In the genomic region with DNA sequence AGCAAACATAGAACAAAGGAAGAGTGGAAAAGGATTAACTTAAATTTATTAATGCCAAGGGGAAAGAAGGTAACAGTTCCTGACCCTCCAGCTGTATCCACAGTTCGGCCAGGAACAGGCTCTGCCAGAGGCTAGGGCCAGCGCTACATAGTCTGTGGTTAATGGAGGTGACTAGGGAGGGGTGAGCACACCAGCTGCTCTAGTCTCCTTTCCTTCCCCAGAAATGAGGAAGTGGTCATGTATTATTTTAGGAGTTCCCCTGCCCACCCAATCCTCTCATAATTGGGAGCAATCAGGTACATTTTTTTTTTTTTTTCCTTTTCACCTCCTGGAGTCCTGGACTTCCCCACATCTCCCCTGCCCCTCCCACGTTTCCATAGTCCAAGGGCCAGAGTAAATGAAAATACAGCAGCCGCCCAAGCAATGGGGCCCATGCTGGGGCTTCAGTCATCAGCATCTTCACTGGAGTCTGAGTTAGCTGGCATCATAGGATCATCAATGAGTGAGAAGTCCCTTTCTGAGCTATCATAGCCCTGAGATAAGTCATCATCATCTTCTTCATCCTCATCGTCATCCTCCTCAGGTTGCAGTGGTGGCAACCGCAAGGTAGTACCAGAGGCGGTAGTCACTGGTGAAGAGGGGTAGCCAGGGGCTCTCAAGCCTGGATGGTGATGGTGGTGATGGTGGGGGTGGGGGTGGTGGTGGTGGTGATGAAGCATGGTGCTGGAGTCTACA, we compare ENCODE assay signal across 8 cellular contexts. TPM values are rescaled to one million over a fixed set of nuclear protein-coding genes. Genes with fewer than 3 reads are reported as not detected.
A peak's percentile ranks its signal among the peaks of the same experiment; 100 is the strongest.
DNase-seq lines count a peak whose midpoint lies in the region; ATAC-seq and TF ChIP-seq lines count a peak whose summit lies in the region.

No MANE protein-coding gene starts in this region.

- DNase-seq in SJCRH30 (peak; percentile 18), hepatocyte (ENCODE audit: low spot score) (no peak), aorta (no peak), HEK293T (ENCODE audit: extremely low spot score) (no peak), NCI-H2227 treated with DMSO at 0.1 percent for 48 hours (lab: John Stamatoyannopoulos, UW) (no peak)

- 96% methylated on average over 7 of the region's 7 CpGs for WGBS in hepatocyte (ENCODE audit: low lambda C conversion rate, missing lambda C conversion rate)
- 87 to 88% methylated on average over 7 of the region's 7 CpGs for WGBS in aorta, 2 donors

- TF ChIP-seq CTCF in hepatocyte (IDR thresholded peaks at IDR 0.05; ENCODE audit: poor library complexity) = no peak

- peaks cover 3% of the 10 kb centered on the region for H4K20me1 ChIP-seq in hepatocyte (ENCODE audit: insufficient read depth, poor library complexity, severe bottlenecking)

- H3K4me1 ChIP-seq in ACC112 (ENCODE audit: control insufficient read depth, insufficient read depth, low read length, unreplicated experiment) (peaks cover 19% of the 10 kb centered on the region), SJCRH30 (peaks cover 13% of the 10 kb centered on the region), hepatocyte (ENCODE audit: insufficient read depth) (peaks cover 12% of the 10 kb centered on the region), aorta (ENCODE audit: control insufficient read depth in 1 of 2, insufficient read depth in 2 of 2, low read length in 2 of 2) (peaks cover 0 to 2% of the 10 kb centered on the region in 2 donors)

- H3K9me2 ChIP-seq in hepatocyte (replicated peaks; ENCODE audit: insufficient read depth) = no peaks in the 10 kb centered on the region

- no peaks in the 10 kb centered on the region for H3K9me3 ChIP-seq in SJCRH30 (replicated peaks)
- no peaks in the 10 kb centered on the region for H3K9me3 ChIP-seq in hepatocyte (ENCODE audit: low read depth)
- H3K9me3 ChIP-seq in aorta (ENCODE audit: control insufficient read depth, low read length) = no peaks in the 10 kb centered on the region

- ATAC-seq in GM19395 (IDR thresholded peaks at IDR 0.05; ENCODE audit: unreplicated experiment) (peak; percentile 34), aorta (ENCODE audit: low FRiP score) (no peak), HG02588 (IDR thresholded peaks at IDR 0.05; ENCODE audit: unreplicated experiment) (no peak)

- H2AFZ ChIP-seq in ACC112 (ENCODE audit: low read length, unreplicated experiment) (no peak overlapping the region), hepatocyte (no peak overlapping the region)

- H3K27me3 ChIP-seq in ACC112 (ENCODE audit: insufficient read depth, low read length) (no peaks in the 10 kb centered on the region), SJCRH30 (no peaks in the 10 kb centered on the region), hepatocyte (no peaks in the 10 kb centered on the region), aorta (ENCODE audit: control insufficient read depth in 1 of 2, insufficient read depth in 2 of 2, low read length in 1 of 2) (no peaks in the 10 kb centered on the region)

- H3K79me2 ChIP-seq in ACC112 (ENCODE audit: control insufficient read depth, insufficient read depth, low read length, unreplicated experiment) (peaks cover 35% of the 10 kb centered on the region), hepatocyte (peaks cover 32% of the 10 kb centered on the region)

- peak overlapping the region; percentile 95 for H3K27ac ChIP-seq in ACC112 (ENCODE audit: low read depth, low read length)
- no peak overlapping the region for H3K27ac ChIP-seq in SJCRH30
- H3K27ac ChIP-seq in hepatocyte = peak overlapping the region; percentile 98
- peak overlapping the region; percentile 13 to 44 for H3K27ac ChIP-seq in aorta (ENCODE audit: low read depth in 1 of 2, low read length in 2 of 2)

- CTCF ChIA-PET in HEK293T (lab: Yijun Ruan, JAX) = no interaction called here

- no peak overlapping the region for H3K4me2 ChIP-seq in hepatocyte

- intact Hi-C loops in aorta (cut with DNase I) = loop anchor here in 1 of 2 donors (10.0 kb wide), 1 partner anchor 311 kb away; the partner anchor contains the start of gene ARHGEF40

- H3K36me3 ChIP-seq in ACC112 (ENCODE audit: insufficient read depth, low read length) (peaks cover 17% of the 10 kb centered on the region), SJCRH30 (peaks cover 44% of the 10 kb centered on the region), hepatocyte (replicated peaks; ENCODE audit: insufficient read depth, low read depth) (no peaks in the 10 kb centered on the region), aorta (ENCODE audit: control insufficient read depth in 1 of 2, insufficient read depth in 2 of 2, low read length in 1 of 2) (peaks cover 2 to 4% of the 10 kb centered on the region in 2 donors)

- POLR2A ChIA-PET in HEK293T (lab: Yijun Ruan, JAX) = interaction anchor here (0.8 to 1.5 kb wide), 3 partner anchors 25 to 77 kb away, joined by 3 to 7 read pairs (median 5); no protein-coding TSS in a partner anchor

- H3K4me3 ChIP-seq in ACC112 (ENCODE audit: low read depth, low read length) = peak overlapping the region; percentile 98
- H3K4me3 ChIP-seq in SJCRH30 = no peak overlapping the region
- H3K4me3 ChIP-seq in hepatocyte = peak overlapping the region; percentile 10
- no peak overlapping the region for H3K4me3 ChIP-seq in aorta (ENCODE audit: low read length in 2 of 2)

TF ChIP-seq in HEK293T, 16 proteins besides CTCF, POLR2A, EP300 and RAD21:
- TF ChIP-seq FOXA1 (IDR thresholded peaks at IDR 0.05) (no peak), ELF4 (IDR thresholded peaks at IDR 0.05) (no peak), ZNF384 (IDR thresholded peaks at IDR 0.05) (no peak), FOXK2 (IDR thresholded peaks at IDR 0.05) (no peak), ARNT (IDR thresholded peaks at IDR 0.05) (no peak), NFRKB (IDR thresholded peaks at IDR 0.05) (no peak), BHLHE40 (IDR thresholded peaks at IDR 0.05; ENCODE audit: borderline replicate concordance) (no peak), LEF1 (IDR thresholded peaks at IDR 0.05; ENCODE audit: borderline replicate concordance) (no peak), HDGF (IDR thresholded peaks at IDR 0.05; ENCODE audit: borderline replicate concordance) (no peak), SUZ12 (IDR thresholded peaks at IDR 0.05) (no peak)
- TF ChIP-seq, protein P1, sequence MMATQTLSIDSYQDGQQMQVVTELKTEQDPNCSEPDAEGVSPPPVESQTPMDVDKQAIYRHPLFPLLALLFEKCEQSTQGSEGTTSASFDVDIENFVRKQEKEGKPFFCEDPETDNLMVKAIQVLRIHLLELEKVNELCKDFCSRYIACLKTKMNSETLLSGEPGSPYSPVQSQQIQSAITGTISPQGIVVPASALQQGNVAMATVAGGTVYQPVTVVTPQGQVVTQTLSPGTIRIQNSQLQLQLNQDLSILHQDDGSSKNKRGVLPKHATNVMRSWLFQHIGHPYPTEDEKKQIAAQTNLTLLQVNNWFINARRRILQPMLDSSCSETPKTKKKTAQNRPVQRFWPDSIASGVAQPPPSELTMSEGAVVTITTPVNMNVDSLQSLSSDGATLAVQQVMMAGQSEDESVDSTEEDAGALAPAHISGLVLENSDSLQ (IDR thresholded peaks at IDR 0.05) = no peak

RNA-seq across cellular contexts. Expression of gene SUPT16H, which starts 1.5 kb away (rescaled TPM):
- total RNA-seq in SJCRH30 (2014; rRNA removed; shearing (Covaris generic)) = 195 and 216 TPM in 2 replicates
- 58.1 and 62.8 TPM in 2 replicates for total RNA-seq in hepatocyte
- 44.2 and 54.6 TPM in 2 replicates for polyA plus RNA-seq in hepatocyte
- 10 to 100 TPM; 47.2 to 50.5 TPM for total RNA-seq in aorta
- polyA plus RNA-seq in aorta = 10 to 100 TPM; 36.8 to 40.6 TPM

Comparison
In these comparisons a context has a peak if more than half of its experiments do, and no peak if none do; other contexts are left out.
1. H3K4me3 ChIP-seq: peak in ACC112 (single experiment) and hepatocyte (single experiment); none in SJCRH30 (single experiment) and aorta (0 of 2).
2. DNase-seq: peak in SJCRH30 (2 of 2); none in hepatocyte (single experiment), aorta (0 of 2), HEK293T (single experiment) and NCI-H2227 treated with DMSO at 0.1 percent for 48 hours (single experiment).